In genomic region chr17:79220715-79221291, GRCh38 we compare ENCODE assay signal across 12 cellular contexts.
DNase-seq lines count a peak whose midpoint lies in the region; ATAC-seq and TF ChIP-seq lines count a peak whose summit lies in the region.
"Had no signal": no experiment of that assay in that cellular context is flagged by ENCODE, and none has a peak within 500 bp of the region (broad histone marks: within the 10 kb centered on the region; RNA-seq: fewer than 3 reads in every experiment).

No MANE protein-coding gene starts in this region.

- H3K27me3 Mint-ChIP-seq in T-helper 2 cell treated with Interferon-gamma antibody and Interleukin-4, amounts not matched to agents 5 μg/mL and 100 μg/mL, for 36 hours (ENCODE audit: low read depth) = peaks cover 20% of the 10 kb centered on the region
- H3K27me3 Mint-ChIP-seq in IgD-negative memory B cell = peaks cover 31% of the 10 kb centered on the region
- peaks cover 59% of the 10 kb centered on the region for H3K27me3 Mint-ChIP-seq in neural crest cell (ENCODE audit: low read depth)

- peaks cover 13% of the 10 kb centered on the region for H3K27me3 ChIP-seq in ectodermal cell (ENCODE audit: control insufficient read depth, insufficient read depth, low read length, poor library complexity, severe bottlenecking)

- H3K36me3 ChIP-seq in ectodermal cell (ENCODE audit: control insufficient read depth, insufficient read depth, low read length) = no peaks in the 10 kb centered on the region
- H3K36me3 ChIP-seq: right atrium auricular region had no signal

- H3K36me3 Mint-ChIP-seq in T-helper 2 cell treated with Interferon-gamma antibody and Interleukin-4, amounts not matched to agents 5 μg/mL and 100 μg/mL, for 36 hours (ENCODE audit: low read depth) = no peaks in the 10 kb centered on the region
- H3K36me3 Mint-ChIP-seq in IgD-negative memory B cell (no peaks in the 10 kb centered on the region), neural crest cell (ENCODE audit: low read depth) (no peaks in the 10 kb centered on the region)

- no peak for DNase-seq in T-helper 2 cell treated with Interferon-gamma antibody and Interleukin-4, amounts not matched to agents 5 μg/mL and 100 μg/mL, for 36 hours (ENCODE audit: low spot score)
- no peak for DNase-seq in T-helper 2 cell
- DNase-seq in neural crest cell (ENCODE audit: low read depth, low spot score) = peak; percentile 5
- no peak for DNase-seq in C1 segment of cervical spinal cord (lab: John Stamatoyannopoulos, UW)
- no peak for DNase-seq in kidney tubule cell (ENCODE audit: low spot score)
- DNase-seq: left cardiac atrium, NCI-H526 treated with DMSO at 0.1 percent for 48 hours had no signal

- no peaks in the 10 kb centered on the region for H3K4me1 Mint-ChIP-seq in T-helper 2 cell treated with Interferon-gamma antibody and Interleukin-4, amounts not matched to agents 5 μg/mL and 100 μg/mL, for 36 hours (ENCODE audit: low read depth)
- H3K4me1 Mint-ChIP-seq in IgD-negative memory B cell = peaks cover 0 to 5% (median 3%) of the 10 kb centered on the region in 3 donors
- H3K4me1 Mint-ChIP-seq in neural crest cell = peaks cover 7% of the 10 kb centered on the region

- peaks cover 33% of the 10 kb centered on the region for H3K4me1 ChIP-seq in ectodermal cell (ENCODE audit: control insufficient read depth, insufficient read depth, low read length)

- H3K27ac Mint-ChIP-seq in T-helper 2 cell treated with Interferon-gamma antibody and Interleukin-4, amounts not matched to agents 5 μg/mL and 100 μg/mL, for 36 hours = no peak overlapping the region
- H3K27ac Mint-ChIP-seq in IgD-negative memory B cell = no peak overlapping the region
- no peak overlapping the region for H3K27ac Mint-ChIP-seq in neural crest cell (ENCODE audit: unreplicated experiment)

- H3K27ac ChIP-seq in ectodermal cell (ENCODE audit: insufficient read depth, low read depth, low read length, poor library complexity, severe bottlenecking) = no peak overlapping the region
- H3K27ac ChIP-seq: KMS-11, right atrium auricular region had no signal

- H3K9me3 ChIP-seq in ectodermal cell (ENCODE audit: control insufficient read depth, low read length) = no peaks in the 10 kb centered on the region
- H3K9me3 ChIP-seq: right atrium auricular region had no signal

- peak overlapping the region; percentile 35 for H3K4me3 Mint-ChIP-seq in T-helper 2 cell treated with Interferon-gamma antibody and Interleukin-4, amounts not matched to agents 5 μg/mL and 100 μg/mL, for 36 hours
- H3K4me3 Mint-ChIP-seq in IgD-negative memory B cell = peak overlapping the region in 3 of 4 donors; percentile 54 to 89 (median 89)
- peak overlapping the region; percentile 34 for H3K4me3 Mint-ChIP-seq in neural crest cell

- H3K4me3 ChIP-seq in ectodermal cell (ENCODE audit: insufficient read depth, low read depth, low read length) = peak overlapping the region; percentile 24
- H3K4me3 ChIP-seq: right atrium auricular region had no signal

- no peak for TF ChIP-seq CTCF in neural crest cell (conservative IDR thresholded peaks at IDR 0.05)

- ATAC-seq in GM18909 (IDR thresholded peaks at IDR 0.05; ENCODE audit: poor library complexity, unreplicated experiment) = no peak

- H3K9me3 Mint-ChIP-seq in T-helper 2 cell treated with Interferon-gamma antibody and Interleukin-4, amounts not matched to agents 5 μg/mL and 100 μg/mL, for 36 hours = no peaks in the 10 kb centered on the region
- H3K9me3 Mint-ChIP-seq in IgD-negative memory B cell (no peaks in the 10 kb centered on the region), neural crest cell (no peaks in the 10 kb centered on the region)

- 29 to 31% methylated on average over 21 of the region's 21 CpGs for WGBS in ectodermal cell, 2 experiments

Comparison
In these comparisons a context has a peak if more than half of its experiments do, and no peak if none do; other contexts are left out.
1. H3K4me3 Mint-ChIP-seq: peak in every context shown above with its lines; median percentile 89 in IgD-negative memory B cell; 35 in T-helper 2 cell treated with Interferon-gamma antibody and Interleukin-4, amounts not matched to agents 5 μg/mL and 100 μg/mL, for 36 hours; 34 in neural crest cell.